9 cellular contexts compared by ENCODE assay signal in the genomic region with DNA sequence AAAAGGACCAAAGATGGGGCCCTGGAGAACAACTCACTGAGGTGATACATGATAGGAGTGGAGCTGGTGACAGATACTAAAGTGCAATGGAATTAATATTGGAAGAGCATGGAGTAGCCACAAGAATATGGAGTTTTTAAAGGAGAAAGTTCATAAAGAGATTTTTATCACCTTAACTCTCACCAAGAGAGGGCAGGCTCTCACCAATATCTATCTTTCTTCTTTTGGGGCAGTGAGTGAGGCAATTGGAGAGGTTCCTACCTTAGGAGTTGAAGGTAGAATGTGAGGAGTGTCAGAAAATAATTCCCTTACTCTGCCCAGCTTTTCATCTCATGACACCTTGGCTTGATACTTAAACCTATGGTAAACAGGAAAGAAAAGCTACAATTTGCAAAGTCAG.
DNase-seq lines count a peak whose midpoint lies in the region; ATAC-seq and TF ChIP-seq lines count a peak whose summit lies in the region.
"Had no signal": no experiment of that assay in that cellular context is flagged by ENCODE, and none has a peak within 500 bp of the region (broad histone marks: within the 10 kb centered on the region; RNA-seq: fewer than 3 reads in every experiment).

No MANE protein-coding gene starts in this region.

- no peaks in the 10 kb centered on the region for H3K36me3 ChIP-seq in Karpas-422 (ENCODE audit: insufficient read depth, low read length)
- H3K36me3 ChIP-seq in brain microvascular endothelial cell (replicated peaks): no peaks in the 10 kb centered on the region
- no peaks in the 10 kb centered on the region for H3K36me3 ChIP-seq in uterus

- H3K4me3 ChIP-seq in Karpas-422 (ENCODE audit: low read length) (no peak overlapping the region), brain microvascular endothelial cell (ENCODE audit: low read depth, low read length) (no peak overlapping the region), uterus (no peak overlapping the region)

- no peaks in the 10 kb centered on the region for H3K9me2 ChIP-seq in Karpas-422 (replicated peaks; ENCODE audit: insufficient read depth, low read length)

- DNase-seq in NCI-H526 (lab: John Stamatoyannopoulos, UW) (peak; percentile 20 to 26), NCI-H526 treated with DMSO at 0.1 percent for 48 hours (lab: John Stamatoyannopoulos, UW) (no peak), Karpas-422 (peak; percentile 50), brain microvascular endothelial cell (no peak), renal cortical epithelial cell (ENCODE audit: low read depth) (peak; percentile 24), uterus (no peak)
- no peak for DNase-seq in CD4-positive, alpha-beta T cell
- DNase-seq: CD4-positive, alpha-beta memory T cell had no signal

- H3K27me3 Mint-ChIP-seq in CD4-positive, alpha-beta T cell: no peaks in the 10 kb centered on the region
- H3K27me3 Mint-ChIP-seq in stimulated activated memory B cell treated with anti-CD40 and anti-IgM and Interleukin-4, amounts not matched to agents 10 μg/mL and 1 μg/mL and 100 μg/mL, for 72 hours: no peaks in the 10 kb centered on the region
- H3K27me3 Mint-ChIP-seq: CD4-positive, alpha-beta memory T cell had no signal

- no peaks in the 10 kb centered on the region for H3K79me2 ChIP-seq in Karpas-422 (ENCODE audit: low read length)

- no peaks in the 10 kb centered on the region for H3K27me3 ChIP-seq in Karpas-422 (ENCODE audit: low read length)
- H3K27me3 ChIP-seq in brain microvascular endothelial cell (replicated peaks): no peaks in the 10 kb centered on the region
- no peaks in the 10 kb centered on the region for H3K27me3 ChIP-seq in uterus
- no peaks in the 10 kb centered on the region for H3K27me3 ChIP-seq in CD4-positive, alpha-beta T cell (ENCODE audit: control insufficient read depth, insufficient read depth, low read length)

- intact Hi-C loops in uterus (cut with DNase I; ENCODE audit: low total_unique reads): no loop called here
- intact Hi-C loops in CD4-positive, alpha-beta T cell (cut with DNase I, micrococcal nuclease): no loop called here

- H3K36me3 Mint-ChIP-seq in CD4-positive, alpha-beta T cell (ENCODE audit: low read depth): no peaks in the 10 kb centered on the region
- no peaks in the 10 kb centered on the region for H3K36me3 Mint-ChIP-seq in stimulated activated memory B cell treated with anti-CD40 and anti-IgM and Interleukin-4, amounts not matched to agents 10 μg/mL and 1 μg/mL and 100 μg/mL, for 72 hours
- H3K36me3 Mint-ChIP-seq: CD4-positive, alpha-beta memory T cell had no signal

- H3K4me1 ChIP-seq in Karpas-422 (ENCODE audit: low read length): no peaks in the 10 kb centered on the region
- H3K4me1 ChIP-seq in uterus: no peaks in the 10 kb centered on the region

- CTCF ChIA-PET in CD4-positive, alpha-beta T cell (lab: Charles Lee): no interaction called here

- H3K27ac Mint-ChIP-seq in CD4-positive, alpha-beta T cell: no peak overlapping the region
- H3K27ac Mint-ChIP-seq in stimulated activated memory B cell treated with anti-CD40 and anti-IgM and Interleukin-4, amounts not matched to agents 10 μg/mL and 1 μg/mL and 100 μg/mL, for 72 hours: no peak overlapping the region
- H3K27ac Mint-ChIP-seq: CD4-positive, alpha-beta memory T cell had no signal

- H3K9me3 Mint-ChIP-seq in CD4-positive, alpha-beta T cell: no peaks in the 10 kb centered on the region
- H3K9me3 Mint-ChIP-seq in stimulated activated memory B cell treated with anti-CD40 and anti-IgM and Interleukin-4, amounts not matched to agents 10 μg/mL and 1 μg/mL and 100 μg/mL, for 72 hours: no peaks in the 10 kb centered on the region

- no peak overlapping the region for H3K27ac ChIP-seq in Karpas-422 (ENCODE audit: low read length)
- H3K27ac ChIP-seq in brain microvascular endothelial cell: no peak overlapping the region
- H3K27ac ChIP-seq in uterus: no peak overlapping the region
- H3K27ac ChIP-seq in CD4-positive, alpha-beta T cell (ENCODE audit: low read depth, low read length): no peak overlapping the region

- H4K20me1 ChIP-seq in Karpas-422 (ENCODE audit: insufficient read depth, low read depth, low read length): no peaks in the 10 kb centered on the region

- POLR2A ChIA-PET in CD4-positive, alpha-beta T cell (lab: Charles Lee): no interaction called here

- TF ChIP-seq CTCF in brain microvascular endothelial cell (IDR thresholded peaks at IDR 0.05; ENCODE audit: low read depth, low read length, missing control alignments): peak; percentile 47
- TF ChIP-seq CTCF in uterus (IDR thresholded peaks at IDR 0.05): no peak
- TF ChIP-seq CTCF in CD4-positive, alpha-beta T cell (IDR thresholded peaks at IDR 0.05): no peak

- H3K9me3 ChIP-seq in Karpas-422 (ENCODE audit: low read length) (no peaks in the 10 kb centered on the region), uterus (no peaks in the 10 kb centered on the region)
- H3K9me3 ChIP-seq in CD4-positive, alpha-beta T cell (ENCODE audit: control insufficient read depth, low read length): no peaks in the 10 kb centered on the region

- no peaks in the 10 kb centered on the region for H3K4me1 Mint-ChIP-seq in CD4-positive, alpha-beta T cell (ENCODE audit: low read depth)
- H3K4me1 Mint-ChIP-seq in stimulated activated memory B cell treated with anti-CD40 and anti-IgM and Interleukin-4, amounts not matched to agents 10 μg/mL and 1 μg/mL and 100 μg/mL, for 72 hours: no peaks in the 10 kb centered on the region
- H3K4me1 Mint-ChIP-seq: CD4-positive, alpha-beta memory T cell had no signal

- H3K9ac ChIP-seq in Karpas-422 (ENCODE audit: low read length): no peak overlapping the region

- in situ Hi-C loops in brain microvascular endothelial cell (cut with HindIII; ENCODE audit: low pct_ligation_motif_present, low sequenced_read_pairs): no loop called here

- TF ChIP-seq POLR2A in uterus (IDR thresholded peaks at IDR 0.05): no peak

- H3K4me3 Mint-ChIP-seq in CD4-positive, alpha-beta T cell: no peak overlapping the region
- no peak overlapping the region for H3K4me3 Mint-ChIP-seq in stimulated activated memory B cell treated with anti-CD40 and anti-IgM and Interleukin-4, amounts not matched to agents 10 μg/mL and 1 μg/mL and 100 μg/mL, for 72 hours
- H3K4me3 Mint-ChIP-seq: CD4-positive, alpha-beta memory T cell had no signal

- ATAC-seq in CD4-positive, alpha-beta T cell (ENCODE audit: poor library complexity): no peak
- no peak for ATAC-seq in stimulated activated memory B cell treated with anti-CD40 and anti-IgM and Interleukin-4, amounts not matched to agents 10 μg/mL and 1 μg/mL and 100 μg/mL, for 72 hours

- no peak overlapping the region for H3K4me2 ChIP-seq in Karpas-422 (ENCODE audit: low read depth, low read length, poor library complexity, severe bottlenecking)

- H2AFZ ChIP-seq in Karpas-422 (ENCODE audit: low read length): no peak overlapping the region

Comparison
In these comparisons a context has a peak if more than half of its experiments do, and no peak if none do; other contexts are left out.
1. DNase-seq: peak in NCI-H526 (2 of 2), Karpas-422 (single experiment) and renal cortical epithelial cell (single experiment); none in NCI-H526 treated with DMSO at 0.1 percent for 48 hours (single experiment), brain microvascular endothelial cell (single experiment), uterus (0 of 2) and CD4-positive, alpha-beta T cell (0 of 10).